19 cellular contexts compared by ENCODE assay signal in the genomic region with DNA sequence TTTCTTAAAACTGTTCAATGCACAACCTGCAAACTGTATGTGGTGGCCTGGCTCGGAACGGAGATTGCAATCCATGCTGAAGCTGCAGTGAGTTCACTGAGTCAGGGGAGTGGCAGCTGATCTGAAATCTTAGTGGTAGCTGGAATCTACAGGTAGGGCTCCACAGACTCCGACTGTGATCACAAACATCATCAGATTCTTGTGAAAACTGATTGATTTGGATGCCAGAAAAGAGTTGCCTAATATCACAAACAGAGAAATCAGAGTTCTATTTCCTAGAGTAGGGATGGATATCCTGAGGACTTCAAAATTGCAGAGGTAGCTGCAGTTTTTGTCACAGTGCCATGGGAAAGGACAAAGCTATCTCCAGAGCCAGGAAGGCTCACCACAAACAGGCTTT.
"Had no signal": no experiment of that assay in that cellular context is flagged by ENCODE, and none has a peak within 500 bp of the region (broad histone marks: within the 10 kb centered on the region; RNA-seq: fewer than 3 reads in every experiment).

No MANE protein-coding gene starts in this region.

- H3K27me3 ChIP-seq: sigmoid colon had no signal

- H3K27ac Mint-ChIP-seq: activated B cell treated with CpG ODN at 0.5 μM for 24 hours; activated CD4-positive, alpha-beta T cell treated with anti-CD3 and anti-CD28 coated beads, Interleukin-2, amount 10 ng/mL, durations not matched to agents 24 days and 14 days; activated CD8-positive, alpha-beta T cell treated with anti-CD3 and anti-CD28 coated beads, Interleukin-2, amount 10 ng/mL, durations not matched to agents 7 days and 5 days; activated naive CD8-positive, alpha-beta T cell treated with anti-CD3 and anti-CD28 coated beads, Interleukin-2, amount 10 ng/mL, durations not matched to agents 7 days and 5 days; brain; natural killer cell had no signal

- H3K4me1 ChIP-seq: psoas muscle had no signal

- H3K4me3 Mint-ChIP-seq: activated B cell treated with CpG ODN at 0.5 μM for 24 hours; activated CD4-positive, alpha-beta T cell treated with anti-CD3 and anti-CD28 coated beads, Interleukin-2, amount 10 ng/mL, durations not matched to agents 24 days and 14 days; activated CD8-positive, alpha-beta T cell treated with anti-CD3 and anti-CD28 coated beads, Interleukin-2, amount 10 ng/mL, durations not matched to agents 7 days and 5 days; activated naive CD8-positive, alpha-beta T cell treated with anti-CD3 and anti-CD28 coated beads, Interleukin-2, amount 10 ng/mL, durations not matched to agents 7 days and 5 days; brain; natural killer cell; stimulated activated memory B cell treated with anti-CD40 and anti-IgM and Interleukin-4, amounts not matched to agents 10 μg/mL and 1 μg/mL and 100 μg/mL, for 72 hours had no signal

- H3K9me3 ChIP-seq: mucosa of descending colon, psoas muscle, sigmoid colon had no signal

- H3K4me3 ChIP-seq: mucosa of descending colon, psoas muscle, sigmoid colon had no signal

- H3K4me1 Mint-ChIP-seq: natural killer cell had no signal

- H3K36me3 ChIP-seq: sigmoid colon had no signal

- H3K27ac ChIP-seq: psoas muscle, sigmoid colon had no signal

- DNase-seq: activated B cell treated with CpG ODN at 0.5 μM for 24 hours; activated CD4-positive, alpha-beta T cell treated with anti-CD3 and anti-CD28 coated beads, Interleukin-2, amount 10 ng/mL, durations not matched to agents 24 days and 14 days; activated CD8-positive, alpha-beta memory T cell treated with anti-CD3 and anti-CD28 coated beads, Interleukin-2, amount 50 U/mL, for 4 hours; activated CD8-positive, alpha-beta T cell treated with anti-CD3 and anti-CD28 coated beads, Interleukin-2, amount 10 ng/mL, durations not matched to agents 7 days and 5 days; activated gamma-delta T cell treated with Interleukin-2 at 50 U/mL for 16 hours; activated naive CD8-positive, alpha-beta T cell treated with anti-CD3 and anti-CD28 coated beads, Interleukin-2, amount 10 ng/mL, durations not matched to agents 7 days and 5 days; cortex of kidney; effector CD4-positive, alpha-beta T cell; foreskin melanocyte; left cardiac atrium; mammary epithelial cell; mucosa of descending colon; natural killer cell; psoas muscle; sigmoid colon; stimulated activated CD4-positive, alpha-beta T cell treated with anti-CD3 and anti-CD28 coated beads, Interleukin-1b, Interleukin-23, amount 100 ng/mL, for 48 hours; T-helper 2 cell had no signal

- H3K36me3 Mint-ChIP-seq: activated naive CD8-positive, alpha-beta T cell treated with anti-CD3 and anti-CD28 coated beads, Interleukin-2, amount 10 ng/mL, durations not matched to agents 7 days and 5 days; brain; natural killer cell; stimulated activated memory B cell treated with anti-CD40 and anti-IgM and Interleukin-4, amounts not matched to agents 10 μg/mL and 1 μg/mL and 100 μg/mL, for 72 hours had no signal

- H3K9me3 Mint-ChIP-seq: activated B cell treated with CpG ODN at 0.5 μM for 24 hours; activated CD4-positive, alpha-beta T cell treated with anti-CD3 and anti-CD28 coated beads, Interleukin-2, amount 10 ng/mL, durations not matched to agents 24 days and 14 days; activated naive CD8-positive, alpha-beta T cell treated with anti-CD3 and anti-CD28 coated beads, Interleukin-2, amount 10 ng/mL, durations not matched to agents 7 days and 5 days; brain; natural killer cell; stimulated activated memory B cell treated with anti-CD40 and anti-IgM and Interleukin-4, amounts not matched to agents 10 μg/mL and 1 μg/mL and 100 μg/mL, for 72 hours had no signal
